Comparison of ENCODE assay signal across 3 cellular contexts in genomic region chr5:83022334-83022733, GRCh38.
TF ChIP-seq lines count a peak whose summit lies in the region.

No MANE protein-coding gene starts in this region.

TF ChIP-seq in HEK293, 187 proteins besides CTCF, POLR2A, EP300 and RAD21:
- TF ChIP-seq ZNF624 (tag by site-specific recombination; IDR thresholded peaks at IDR 0.05) (no peak), ZNF10 (tag by site-specific recombination; IDR thresholded peaks at IDR 0.05) (no peak), MZF1 (tag by site-specific recombination; IDR thresholded peaks at IDR 0.05; ENCODE audit: borderline replicate concordance) (peak; percentile 80; the same call in 1 of the 2 replicates), PRDM6 (tag by site-specific recombination; IDR thresholded peaks at IDR 0.05) (0 out of 2 replicates have a peak, but pooled peaks have one; percentile 8), WT1 (tag by site-specific recombination; IDR thresholded peaks at IDR 0.05) (peak; percentile 65; the same call in 1 of the 2 replicates), ZNF114 (tag by site-specific recombination; IDR thresholded peaks at IDR 0.05) (no peak), GLIS1 (tag by site-specific recombination; IDR thresholded peaks at IDR 0.05) (peak; percentile 29; the same call in 1 of the 2 replicates), ZXDB (tag by site-specific recombination; IDR thresholded peaks at IDR 0.05) (0 out of 2 replicates have a peak, but pooled peaks have one; percentile 47), TSHZ1 (tag by site-specific recombination; IDR thresholded peaks at IDR 0.05; ENCODE audit: borderline replicate concordance) (no peak), TCF7L2 (IDR thresholded peaks at IDR 0.05; ENCODE audit: borderline replicate concordance, low read depth, low read length) (peak; percentile 54; the same call in 1 of the 2 replicates), OSR2 (tag by site-specific recombination; IDR thresholded peaks at IDR 0.05) (peak; percentile 46; the same call in 1 of the 2 replicates)

TF ChIP-seq in SK-N-SH, 30 proteins besides CTCF, POLR2A, EP300 and RAD21:
- no peak for TF ChIP-seq TCF12 (IDR thresholded peaks at IDR 0.05)
- no peak for TF ChIP-seq ZBTB33 (IDR thresholded peaks at IDR 0.05; ENCODE audit: borderline replicate concordance, low read depth)
- TF ChIP-seq YY1 (IDR thresholded peaks at IDR 0.05; ENCODE audit: low read depth), result no peak
- TF ChIP-seq POLR2AphosphoS5 (IDR thresholded peaks at IDR 0.05; ENCODE audit: low read depth, low read length), result no peak
- no peak for TF ChIP-seq PBX3 (IDR thresholded peaks at IDR 0.05)
- no peak for TF ChIP-seq RFX5 (IDR thresholded peaks at IDR 0.05; ENCODE audit: low read length)
- TF ChIP-seq FOXJ3 (CRISPR knock-in tag; IDR thresholded peaks at IDR 0.05), result no peak
- no peak for TF ChIP-seq RXRA (IDR thresholded peaks at IDR 0.05; ENCODE audit: borderline replicate concordance, low read depth)
- TF ChIP-seq MAX (IDR thresholded peaks at IDR 0.05; ENCODE audit: low read depth), result no peak
- TF ChIP-seq MEF2A (IDR thresholded peaks at IDR 0.05; ENCODE audit: borderline replicate concordance, low read depth), result no peak
- no peak for TF ChIP-seq TEAD4 (IDR thresholded peaks at IDR 0.05; ENCODE audit: borderline replicate concordance, insufficient read depth)
- TF ChIP-seq JUND (IDR thresholded peaks at IDR 0.05), result no peak
- no peak for TF ChIP-seq FOXM1 (IDR thresholded peaks at IDR 0.05; ENCODE audit: low read depth)
- no peak for TF ChIP-seq GABPA (IDR thresholded peaks at IDR 0.05; ENCODE audit: low read depth)
- no peak for TF ChIP-seq FOSL2 (IDR thresholded peaks at IDR 0.05; ENCODE audit: borderline replicate concordance, low read depth)
- no peak for TF ChIP-seq SIN3A (IDR thresholded peaks at IDR 0.05; ENCODE audit: borderline replicate concordance, low read depth, low read length)
- no peak for TF ChIP-seq MXI1 (IDR thresholded peaks at IDR 0.05; ENCODE audit: low read depth, low read length)
- TF ChIP-seq GATA2 (CRISPR knock-in tag; IDR thresholded peaks at IDR 0.05), result no peak; the same call in 1 of the 2 replicates
- TF ChIP-seq TAF1 (IDR thresholded peaks at IDR 0.05; ENCODE audit: borderline replicate concordance, low read depth, low read length), result no peak

TF ChIP-seq in GM23338, 12 proteins besides CTCF, POLR2A, EP300 and RAD21:
- TF ChIP-seq ZNF331 (CRISPR knock-in tag; IDR thresholded peaks at IDR 0.05; ENCODE audit: low read depth) (no peak), ZNF462 (CRISPR knock-in tag; IDR thresholded peaks at IDR 0.05) (no peak), ETS1 (IDR thresholded peaks at IDR 0.05) (no peak), REST (IDR thresholded peaks at IDR 0.05; ENCODE audit: unreplicated experiment) (no peak), POLR2AphosphoS5 (IDR thresholded peaks at IDR 0.05; ENCODE audit: low read depth) (no peak), EZH2 (IDR thresholded peaks at IDR 0.05; ENCODE audit: low read depth, unreplicated experiment) (no peak), ZNF114 (CRISPR knock-in tag; IDR thresholded peaks at IDR 0.05) (no peak), CREB1 (CRISPR knock-in tag; IDR thresholded peaks at IDR 0.05; ENCODE audit: low read depth) (no peak), STAT1 (IDR thresholded peaks at IDR 0.05; ENCODE audit: unreplicated experiment) (no peak), NANOG (IDR thresholded peaks at IDR 0.05; ENCODE audit: borderline replicate concordance) (no peak)
